20 cellular contexts compared by ENCODE assay signal in genomic region chr9:135251996-135252760, GRCh38.
DNase-seq lines count a peak whose midpoint lies in the region; ATAC-seq and TF ChIP-seq lines count a peak whose summit lies in the region.
"Had no signal": no experiment of that assay in that cellular context is flagged by ENCODE, and none has a peak within 500 bp of the region (broad histone marks: within the 10 kb centered on the region; RNA-seq: fewer than 3 reads in every experiment).

No MANE protein-coding gene starts in this region.

- H3K4me3 Mint-ChIP-seq in T-helper 17 cell: no peak overlapping the region
- H3K4me3 Mint-ChIP-seq: CD4-positive, alpha-beta memory T cell had no signal

- no peak overlapping the region for H3K14ac ChIP-seq in trophoblast cell (ENCODE audit: low read length)

- no CpG with 5 or more reads among the region's 30 CpGs for WGBS in trophoblast cell (ENCODE audit: extremely low coverage, insufficient coverage, insufficient read length)

- no peak overlapping the region for H2BK12ac ChIP-seq in trophoblast cell (ENCODE audit: low read length)

- H4K12ac ChIP-seq in trophoblast cell (ENCODE audit: low read depth, low read length): no peak overlapping the region

- H4K8ac ChIP-seq in trophoblast cell (ENCODE audit: low read depth, low read length): no peak overlapping the region

- H3K9me3 ChIP-seq in BE2C (no peaks in the 10 kb centered on the region), RWPE2 (ENCODE audit: severe bottlenecking) (no peaks in the 10 kb centered on the region), iPS-20b (ENCODE audit: insufficient read depth, low read depth, low read length) (no peaks in the 10 kb centered on the region), trophoblast cell (ENCODE audit: insufficient read depth, low read depth, low read length) (peaks cover 5% of the 10 kb centered on the region), T-helper 17 cell (ENCODE audit: control insufficient read depth, low read length, poor library complexity, severe bottlenecking) (no peaks in the 10 kb centered on the region)
- H3K9me3 ChIP-seq: SJCRH30 had no signal

- no peak for ATAC-seq in RWPE2 (ENCODE audit: low read depth)
- no peak for ATAC-seq in GM18519 (IDR thresholded peaks at IDR 0.05; ENCODE audit: low FRiP score, unreplicated experiment)
- no peak for ATAC-seq in HG02588 (IDR thresholded peaks at IDR 0.05; ENCODE audit: unreplicated experiment)
- no peak for ATAC-seq in T-helper 17 cell
- ATAC-seq: K562 had no signal

- H2AK5ac ChIP-seq in trophoblast cell (ENCODE audit: low read length): no peak overlapping the region

- H3K4ac ChIP-seq in trophoblast cell (ENCODE audit: low read depth, low read length): no peak overlapping the region

- H3K27me3 Mint-ChIP-seq in T-helper 17 cell: peaks cover 24% of the 10 kb centered on the region

- H3K36me3 ChIP-seq in BE2C: no peaks in the 10 kb centered on the region
- H3K36me3 ChIP-seq in RWPE2 (ENCODE audit: low read depth): no peaks in the 10 kb centered on the region
- H3K36me3 ChIP-seq in iPS-20b (ENCODE audit: insufficient read depth, low read depth, low read length): no peaks in the 10 kb centered on the region
- H3K36me3 ChIP-seq in trophoblast cell (ENCODE audit: control insufficient read depth in 1 of 2, insufficient read depth in 2 of 2, low read length in 2 of 2): no peaks in the 10 kb centered on the region
- no peaks in the 10 kb centered on the region for H3K36me3 ChIP-seq in H7 (replicated peaks; ENCODE audit: control insufficient read depth, insufficient read depth, low read length)
- H3K36me3 ChIP-seq: SJCRH30 had no signal

- H2BK120ac ChIP-seq in trophoblast cell (ENCODE audit: insufficient read depth, low read length, poor library complexity): no peak overlapping the region

- H3K9ac ChIP-seq in iPS-20b (ENCODE audit: low read depth, low read length) (peak overlapping the region; percentile 25; the same call in 1 of the 2 replicates), trophoblast cell (ENCODE audit: low read length) (no peak overlapping the region)

- H3K27ac Mint-ChIP-seq in T-helper 17 cell: no peak overlapping the region

- TF ChIP-seq CTCF in BE2C (IDR thresholded peaks at IDR 0.05; ENCODE audit: low read depth, low read length) (no peak), RWPE2 (IDR thresholded peaks at IDR 0.05; ENCODE audit: poor library complexity, severe bottlenecking) (no peak)

- H3K4me1 Mint-ChIP-seq in T-helper 17 cell: no peaks in the 10 kb centered on the region

- no peaks in the 10 kb centered on the region for H3K36me3 Mint-ChIP-seq in T-helper 17 cell (ENCODE audit: low read depth)
- H3K36me3 Mint-ChIP-seq: CD4-positive, alpha-beta memory T cell had no signal

- no peak overlapping the region for H3K4me3 ChIP-seq in BE2C (ENCODE audit: low read depth, low read length)
- H3K4me3 ChIP-seq in RWPE2 (ENCODE audit: severe bottlenecking): no peak overlapping the region
- H3K4me3 ChIP-seq in iPS-20b (ENCODE audit: low read length): no peak overlapping the region
- peak overlapping the region; percentile 63 for H3K4me3 ChIP-seq in trophoblast cell (ENCODE audit: low read depth, low read length)
- no peak overlapping the region for H3K4me3 ChIP-seq in H7 (ENCODE audit: insufficient read depth, low read depth, low read length)
- H3K4me3 ChIP-seq: K562, SJCRH30 had no signal

- H3K4me1 ChIP-seq in BE2C: no peaks in the 10 kb centered on the region; the same call in none of the 2 replicates
- no peaks in the 10 kb centered on the region for H3K4me1 ChIP-seq in RWPE2 (ENCODE audit: insufficient read depth, poor library complexity, severe bottlenecking)
- H3K4me1 ChIP-seq in iPS-20b (ENCODE audit: insufficient read depth, low read length): 0 out of 2 replicates have a peak, but pooled peaks cover 2% of the 10 kb centered on the region
- no peaks in the 10 kb centered on the region for H3K4me1 ChIP-seq in trophoblast cell (ENCODE audit: control insufficient read depth in 1 of 2, insufficient read depth in 2 of 2, low read length in 2 of 2)
- H3K4me1 ChIP-seq: SJCRH30 had no signal

- peak; percentile 2 for DNase-seq in BE2C
- DNase-seq in RWPE2 (ENCODE audit: low spot score): peak; percentile 18
- no peak for DNase-seq in trophoblast cell
- no peak for DNase-seq in H7
- DNase-seq in T-helper 17 cell: no peak
- DNase-seq: AML-193; CD4-positive, alpha-beta memory T cell; DMS79 treated with DMSO at 0.1 percent for 48 hours; GDM1; NCI-H1092; NCI-H187 treated with DMSO at 0.1 percent for 48 hours; NCI-H2171; NCI-H446 treated with DMSO at 0.1 percent for 48 hours; NCI-H82; SJCRH30 had no signal

- no peaks in the 10 kb centered on the region for H3K27me3 ChIP-seq in BE2C
- peaks cover 23% of the 10 kb centered on the region for H3K27me3 ChIP-seq in RWPE2 (ENCODE audit: insufficient read depth, poor library complexity, severe bottlenecking)
- peaks cover 7% of the 10 kb centered on the region; the same call in 1 of the 2 replicates for H3K27me3 ChIP-seq in iPS-20b (ENCODE audit: insufficient read depth, low read length)
- no peaks in the 10 kb centered on the region for H3K27me3 ChIP-seq in trophoblast cell (ENCODE audit: insufficient read depth, low read length)
- no peaks in the 10 kb centered on the region for H3K27me3 ChIP-seq in H7 (ENCODE audit: control insufficient read depth, insufficient read depth, low read length)

- no peak overlapping the region for H2BK5ac ChIP-seq in trophoblast cell (ENCODE audit: low read depth, low read length, poor library complexity)

- no peaks in the 10 kb centered on the region for H3K79me2 ChIP-seq in trophoblast cell (ENCODE audit: control insufficient read depth, insufficient read depth, low read length, poor library complexity)

- peak overlapping the region; percentile 50 for H3K23ac ChIP-seq in trophoblast cell (ENCODE audit: low read length)

- H3K18ac ChIP-seq in trophoblast cell (ENCODE audit: low read length): no peak overlapping the region

- no peaks in the 10 kb centered on the region for H3K79me1 ChIP-seq in trophoblast cell (ENCODE audit: low read length)

- H4K91ac ChIP-seq in trophoblast cell (ENCODE audit: low read depth, low read length): no peak overlapping the region

- H3K27ac ChIP-seq in RWPE2 (ENCODE audit: poor library complexity, severe bottlenecking) (no peak overlapping the region), iPS-20b (ENCODE audit: low read length) (no peak overlapping the region), trophoblast cell (ENCODE audit: low read depth, low read length) (no peak overlapping the region)
- H3K27ac ChIP-seq: HL-60, SJCRH30 had no signal

- no peak overlapping the region for H3K4me2 ChIP-seq in trophoblast cell (ENCODE audit: low read length)

- no peak overlapping the region for H2AFZ ChIP-seq in trophoblast cell (ENCODE audit: insufficient read depth, low read length, poor library complexity)

Comparison
In these comparisons a context has a peak if more than half of its experiments do, and no peak if none do; other contexts are left out.
1. DNase-seq: peak in BE2C (single experiment) and RWPE2 (single experiment); none in trophoblast cell (0 of 2), H7 (single experiment) and T-helper 17 cell (0 of 3).